ENCODE assay signal across 22 cellular contexts in genomic region chr4:55406545-55406944, GRCh38.
"Had no signal": no experiment of that assay in that cellular context is flagged by ENCODE, and none has a peak within 500 bp of the region (broad histone marks: within the 10 kb centered on the region; RNA-seq: fewer than 3 reads in every experiment).

No MANE protein-coding gene starts in this region.

- H2AFZ ChIP-seq: parathyroid adenoma had no signal

- H3K27me3 Mint-ChIP-seq: activated naive CD8-positive, alpha-beta T cell treated with anti-CD3 and anti-CD28 coated beads for 36 hours had no signal

- H3K27ac Mint-ChIP-seq: activated naive CD8-positive, alpha-beta T cell treated with anti-CD3 and anti-CD28 coated beads for 36 hours had no signal

- H3K4me1 ChIP-seq: foreskin keratinocyte, parathyroid adenoma, uterus had no signal

- DNase-seq: activated CD8-positive, alpha-beta memory T cell treated with anti-CD3 and anti-CD28 coated beads for 24 hours; activated CD8-positive, alpha-beta memory T cell treated with anti-CD3 and anti-CD28 coated beads, Interleukin-2, amount 50 U/mL, for 48 hours; activated naive CD8-positive, alpha-beta T cell treated with anti-CD3 and anti-CD28 coated beads for 36 hours; activated T-cell treated with anti-CD3 and anti-CD28 coated beads, Interleukin-2, amount 50 U/mL, for 72 hours; amniotic stem cell; foreskin keratinocyte; glutamatergic neuron; kidney; midbrain; sigmoid colon; spleen; stimulated activated CD4-positive, alpha-beta T cell treated with anti-CD3 and anti-CD28 coated beads, Interleukin-4, amount 100 ng/mL, for 4 hours; stimulated activated naive CD4-positive, alpha-beta T cell treated with Interleukin-2 at 50 U/mL for 16 hours; substantia nigra; tibial artery; uterus had no signal

- H3K9ac ChIP-seq: parathyroid adenoma had no signal

- H3K4me3 Mint-ChIP-seq: activated naive CD8-positive, alpha-beta T cell treated with anti-CD3 and anti-CD28 coated beads for 36 hours had no signal

- H3K4me3 ChIP-seq: cardiac muscle cell, lung, sigmoid colon, spleen, tibial artery, uterus had no signal

- H3K36me3 ChIP-seq: uterus had no signal

- H3K27ac ChIP-seq: cardiac muscle cell, foreskin keratinocyte, neutrophil, parathyroid adenoma, sigmoid colon, spleen, tibial artery, uterus had no signal

- H3K9me3 Mint-ChIP-seq: activated naive CD8-positive, alpha-beta T cell treated with anti-CD3 and anti-CD28 coated beads for 36 hours; activated T-cell treated with anti-CD3 and anti-CD28 coated beads, Interleukin-2, amount 50 U/mL, for 72 hours had no signal

- ATAC-seq: activated CD4-positive, CD25-positive, alpha-beta regulatory T cell treated with anti-CD3 and anti-CD28 coated beads, Interleukin-2, amount 50 U/mL, for 24 hours; activated T-cell treated with anti-CD3 and anti-CD28 coated beads, Interleukin-2, amount 50 U/mL, for 72 hours; foreskin keratinocyte; left lobe of liver had no signal

- H3K27me3 ChIP-seq: cardiac muscle cell, foreskin keratinocyte, neutrophil, sigmoid colon, spleen, tibial artery, uterus had no signal

- H3K9me3 ChIP-seq: neutrophil, sigmoid colon, spleen, tibial artery, uterus had no signal
